In genomic region chr3:186374370-186374769, GRCh38 we compare ENCODE assay signal across 18 cellular contexts. TPM values are rescaled to one million over a fixed set of nuclear protein-coding genes. Genes with fewer than 3 reads are reported as not detected.
"Had no signal": no experiment of that assay in that cellular context is flagged by ENCODE, and none has a peak within 500 bp of the region (broad histone marks: within the 10 kb centered on the region; RNA-seq: fewer than 3 reads in every experiment).

No MANE protein-coding gene starts in this region.

- H3K36me3 ChIP-seq: esophagus squamous epithelium, heart right ventricle, left lung, spleen had no signal

- H3K27ac ChIP-seq: heart right ventricle, left lung, testis had no signal

- H3K4me1 ChIP-seq: esophagus squamous epithelium, testis had no signal

- DNase-seq: activated CD4-positive, alpha-beta memory T cell treated with anti-CD3 and anti-CD28 coated beads for 36 hours; activated CD4-positive, alpha-beta T cell treated with anti-CD3 and anti-CD28 coated beads for 36 hours; activated naive CD4-positive, alpha-beta T cell; activated naive CD8-positive, alpha-beta T cell treated with anti-CD3 and anti-CD28 coated beads for 36 hours; activated T-cell treated with anti-CD3 and anti-CD28 coated beads for 4 hours; amniotic stem cell; dermis blood vessel endothelial cell; effector memory CD4-positive, alpha-beta T cell; esophagus squamous epithelium; heart right ventricle; left lung; nucleus accumbens; spleen; stimulated activated CD4-positive, alpha-beta T cell treated with anti-CD3 and anti-CD28 coated beads, Interleukin-4, amount 100 ng/mL, for 4 hours; testis had no signal

- H3K9me3 ChIP-seq: esophagus squamous epithelium, heart right ventricle, left lung, testis had no signal

- ATAC-seq: activated CD4-positive, alpha-beta T cell treated with anti-CD3 and anti-CD28 coated beads for 36 hours; heart right ventricle; left lung; stimulated activated memory B cell treated with anti-CD40 and anti-IgM and Interleukin-4, amounts not matched to agents 10 μg/mL and 1 μg/mL and 100 μg/mL, for 72 hours; WTC11 had no signal

- H3K4me3 ChIP-seq: esophagus squamous epithelium, heart right ventricle, left lung, spleen, testis had no signal

- H3K27me3 ChIP-seq: heart right ventricle, testis had no signal

RNA-seq across cellular contexts. Expression of gene DGKG, which starts 12.3 kb away (rescaled TPM):
- total RNA-seq: lung microvascular endothelial cell had no signal
